In genomic region chr14:64292197-64292596, GRCh38 we compare ENCODE assay signal across 19 cellular contexts. TPM values are rescaled to one million over a fixed set of nuclear protein-coding genes. Genes with fewer than 3 reads are reported as not detected.
"Had no signal": no experiment of that assay in that cellular context is flagged by ENCODE, and none has a peak within 500 bp of the region (broad histone marks: within the 10 kb centered on the region; RNA-seq: fewer than 3 reads in every experiment).

No MANE protein-coding gene starts in this region.

- H3K36me3 ChIP-seq: brain microvascular endothelial cell, neural progenitor cell, tibial artery, uterus had no signal

- H3K4me3 Mint-ChIP-seq: activated CD4-positive, alpha-beta T cell treated with anti-CD3 and anti-CD28 coated beads for 36 hours; activated T-cell treated with anti-CD3 and anti-CD28 coated beads, Interleukin-2, amount 50 U/mL, for 72 hours; endodermal cell; neural progenitor cell; stimulated activated effector memory CD8-positive, alpha-beta T cell treated with anti-CD3 and anti-CD28 coated beads, Interleukin-12 subunit alpha, Interleukin-12 subunit beta, amount 100 ng/mL, for 72 hours had no signal

- H3K9me3 Mint-ChIP-seq: activated T-cell treated with anti-CD3 and anti-CD28 coated beads, Interleukin-2, amount 50 U/mL, for 72 hours; endodermal cell; neural progenitor cell; stimulated activated effector memory CD8-positive, alpha-beta T cell treated with anti-CD3 and anti-CD28 coated beads, Interleukin-12 subunit alpha, Interleukin-12 subunit beta, amount 100 ng/mL, for 72 hours had no signal

- H3K4me3 ChIP-seq: neural progenitor cell, tibial artery, uterus had no signal

- H3K36me3 Mint-ChIP-seq: neural progenitor cell; stimulated activated effector memory CD8-positive, alpha-beta T cell treated with anti-CD3 and anti-CD28 coated beads, Interleukin-12 subunit alpha, Interleukin-12 subunit beta, amount 100 ng/mL, for 72 hours had no signal

- H3K4me2 ChIP-seq: neural progenitor cell had no signal

- H2AFZ ChIP-seq: neural progenitor cell had no signal

- DNase-seq: activated CD4-positive, alpha-beta T cell treated with anti-CD3 and anti-CD28 coated beads for 36 hours; activated CD8-positive, alpha-beta memory T cell treated with anti-CD3 and anti-CD28 coated beads, Interleukin-2, amount 50 U/mL, for 4 hours; activated gamma-delta T cell; activated T-cell treated with anti-CD3 and anti-CD28 coated beads, Interleukin-2, amount 50 U/mL, for 72 hours; aorta; brain microvascular endothelial cell; central memory CD4-positive, alpha-beta T cell; endodermal cell; foreskin fibroblast; left ventricle myocardium superior; substantia nigra; T1000; tibial artery; uterus had no signal

- ATAC-seq: activated CD4-positive, alpha-beta T cell treated with anti-CD3 and anti-CD28 coated beads for 36 hours; activated T-cell treated with anti-CD3 and anti-CD28 coated beads, Interleukin-2, amount 50 U/mL, for 72 hours; left ventricle myocardium superior; stimulated activated effector memory CD8-positive, alpha-beta T cell treated with anti-CD3 and anti-CD28 coated beads, Interleukin-12 subunit alpha, Interleukin-12 subunit beta, amount 100 ng/mL, for 72 hours had no signal

- H3K9me3 ChIP-seq: tibial artery, uterus had no signal

- H3K9ac ChIP-seq: neural progenitor cell had no signal

- H3K27ac ChIP-seq: brain microvascular endothelial cell, epithelial cell of prostate, neural progenitor cell, tibial artery, uterus had no signal

- H3K27me3 ChIP-seq: brain microvascular endothelial cell had no signal

- H3K27ac Mint-ChIP-seq: activated CD4-positive, alpha-beta T cell treated with anti-CD3 and anti-CD28 coated beads for 36 hours; activated T-cell treated with anti-CD3 and anti-CD28 coated beads, Interleukin-2, amount 50 U/mL, for 72 hours; endodermal cell; neural progenitor cell; progenitor cell of endocrine pancreas; stimulated activated effector memory CD8-positive, alpha-beta T cell treated with anti-CD3 and anti-CD28 coated beads, Interleukin-12 subunit alpha, Interleukin-12 subunit beta, amount 100 ng/mL, for 72 hours had no signal

- H3K4me1 ChIP-seq: uterus had no signal

RNA-seq across cellular contexts. Expression of gene ESR2, which starts 2.0 kb away (rescaled TPM):
- total RNA-seq: osteoblast had no signal
- polyA plus RNA-seq: aorta had no signal
